In genomic region chr12:78229491-78230209, GRCh38 we compare ENCODE assay signal across 8 cellular contexts.
DNase-seq lines count a peak whose midpoint lies in the region; ATAC-seq, FAIRE-seq and TF ChIP-seq lines count a peak whose summit lies in the region.

No MANE protein-coding gene starts in this region.

- no peaks in the 10 kb centered on the region for H3K36me3 Mint-ChIP-seq in activated CD8-positive, alpha-beta T cell treated with anti-CD3 and anti-CD28 coated beads, Interleukin-2, amount 10 ng/mL, durations not matched to agents 7 days and 5 days (ENCODE audit: low read depth)

- POLR2A ChIA-PET in activated CD8-positive, alpha-beta T cell treated with anti-CD3 and anti-CD28 coated beads, Interleukin-2, amount 10 ng/mL, durations not matched to agents 7 days and 5 days (lab: Charles Lee), result no interaction called here

- FAIRE-seq in GM12891 (lab: Jason Lieb, UNC), result peak; percentile 95

- TF ChIP-seq CTCF in AG09319 (IDR thresholded peaks at IDR 0.05; ENCODE audit: low read depth, low read length), result peak; percentile 48

- peaks cover 3% of the 10 kb centered on the region for H3K9me3 Mint-ChIP-seq in activated CD8-positive, alpha-beta T cell treated with anti-CD3 and anti-CD28 coated beads, Interleukin-2, amount 10 ng/mL, durations not matched to agents 7 days and 5 days (ENCODE audit: insufficient read depth)

- ATAC-seq in HG02588 (IDR thresholded peaks at IDR 0.05; ENCODE audit: unreplicated experiment), result peak; percentile 95
- ATAC-seq in activated CD8-positive, alpha-beta T cell treated with anti-CD3 and anti-CD28 coated beads, Interleukin-2, amount 10 ng/mL, durations not matched to agents 7 days and 5 days, result no peak

- DNase-seq in AG09319 (ENCODE audit: extremely low read depth, low read depth) (no peak), GM12891 (ENCODE audit: insufficient read length, low spot score) (peak; percentile 2), LoVo (ENCODE audit: low spot score) (peak; percentile 53), kidney tubule cell (ENCODE audit: low spot score) (peak; percentile 62), activated gamma-delta T cell treated with Interleukin-2 at 50 U/mL for 16 hours (no peak)
- DNase-seq in activated CD8-positive, alpha-beta T cell treated with anti-CD3 and anti-CD28 coated beads, Interleukin-2, amount 10 ng/mL, durations not matched to agents 7 days and 5 days, result peak; percentile 37
- no peak for DNase-seq in effector CD4-positive, alpha-beta T cell

- H3K4me3 Mint-ChIP-seq in activated CD8-positive, alpha-beta T cell treated with anti-CD3 and anti-CD28 coated beads, Interleukin-2, amount 10 ng/mL, durations not matched to agents 7 days and 5 days, result no peak overlapping the region

- no peak for TF ChIP-seq POLR2A in GM12891 (IDR thresholded peaks at IDR 0.05; ENCODE audit: low read depth, low read length)

- no peaks in the 10 kb centered on the region for H3K27me3 Mint-ChIP-seq in activated CD8-positive, alpha-beta T cell treated with anti-CD3 and anti-CD28 coated beads, Interleukin-2, amount 10 ng/mL, durations not matched to agents 7 days and 5 days (ENCODE audit: low read depth)

- no peak overlapping the region for H3K27ac Mint-ChIP-seq in activated CD8-positive, alpha-beta T cell treated with anti-CD3 and anti-CD28 coated beads, Interleukin-2, amount 10 ng/mL, durations not matched to agents 7 days and 5 days

- CTCF ChIA-PET in activated CD8-positive, alpha-beta T cell treated with anti-CD3 and anti-CD28 coated beads, Interleukin-2, amount 10 ng/mL, durations not matched to agents 7 days and 5 days (lab: Charles Lee), result no interaction called here

- no peaks in the 10 kb centered on the region for H3K4me1 Mint-ChIP-seq in activated CD8-positive, alpha-beta T cell treated with anti-CD3 and anti-CD28 coated beads, Interleukin-2, amount 10 ng/mL, durations not matched to agents 7 days and 5 days (ENCODE audit: low read depth)

TF ChIP-seq in GM12891, 5 proteins besides CTCF, POLR2A, EP300 and RAD21:
- TF ChIP-seq SPI1 (IDR thresholded peaks at IDR 0.05; ENCODE audit: low read depth, low read length) (no peak), PAX5 (IDR thresholded peaks at IDR 0.05; ENCODE audit: insufficient read depth, low read length, severe bottlenecking) (no peak), TAF1 (IDR thresholded peaks at IDR 0.05; ENCODE audit: low read depth, low read length) (no peak), POLR2AphosphoS5 (IDR thresholded peaks at IDR 0.05; ENCODE audit: low read depth, low read length) (no peak), POU2F2 (IDR thresholded peaks at IDR 0.05; ENCODE audit: low read depth, low read length) (no peak)

Comparison
In these comparisons a context has a peak if more than half of its experiments do, and no peak if none do; other contexts are left out.
1. DNase-seq: peak in GM12891 (single experiment), LoVo (single experiment), activated CD8-positive, alpha-beta T cell treated with anti-CD3 and anti-CD28 coated beads, Interleukin-2, amount 10 ng/mL, durations not matched to agents 7 days and 5 days (single experiment) and kidney tubule cell (single experiment); none in AG09319 (single experiment), activated gamma-delta T cell treated with Interleukin-2 at 50 U/mL for 16 hours (single experiment) and effector CD4-positive, alpha-beta T cell (single experiment).